Comparison of ENCODE assay signal across 8 cellular contexts in the genomic region with DNA sequence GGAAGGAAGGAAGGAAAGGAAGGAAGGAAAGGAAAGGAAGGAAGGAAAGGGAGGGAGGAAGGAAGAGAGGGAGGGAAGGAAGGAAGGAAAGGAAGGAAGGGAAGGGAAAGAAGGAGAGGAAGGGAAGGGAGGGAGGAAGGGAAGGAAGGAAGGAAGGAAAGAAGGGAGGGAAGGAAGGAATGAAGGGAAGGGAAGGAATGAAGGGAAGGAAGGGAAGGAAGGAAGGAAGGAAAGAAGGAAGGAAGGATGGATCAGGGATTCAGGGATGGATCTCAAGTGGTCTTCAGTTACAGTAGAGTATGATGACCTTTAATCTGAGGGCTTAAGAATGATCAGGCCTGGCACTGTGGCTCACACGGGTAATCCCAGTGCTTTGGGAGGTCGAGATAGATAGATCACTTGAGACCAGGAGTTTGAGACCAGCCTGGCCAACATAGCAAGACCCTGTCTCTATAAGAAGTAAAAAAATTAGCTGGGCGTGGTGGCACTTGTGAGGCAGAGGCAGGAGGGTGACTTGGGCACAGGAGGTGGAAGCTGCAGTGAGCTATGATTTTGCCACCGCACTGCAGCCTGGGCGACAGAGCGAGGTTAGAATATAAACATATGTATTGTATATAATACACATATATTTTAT. TPM values are rescaled to one million over a fixed set of nuclear protein-coding genes. Genes with fewer than 3 reads are reported as not detected.
DNase-seq lines count a peak whose midpoint lies in the region; ATAC-seq and TF ChIP-seq lines count a peak whose summit lies in the region.

No MANE protein-coding gene starts in this region.

- H3K27me3 Mint-ChIP-seq in activated T-cell treated with anti-CD3 and anti-CD28 coated beads, Interleukin-2, amount 50 U/mL, for 72 hours (ENCODE audit: low read depth) = no peaks in the 10 kb centered on the region

- H3K9me3 ChIP-seq in liver (ENCODE audit: control insufficient read depth in 4 of 4, low read length in 3 of 4) = no peaks in the 10 kb centered on the region
- H3K9me3 ChIP-seq in thymus (ENCODE audit: control insufficient read depth) = no peaks in the 10 kb centered on the region

- peak overlapping the region; percentile 93 for H3K27ac Mint-ChIP-seq in activated T-cell treated with anti-CD3 and anti-CD28 coated beads, Interleukin-2, amount 50 U/mL, for 72 hours

- H3K4me3 Mint-ChIP-seq in activated T-cell treated with anti-CD3 and anti-CD28 coated beads, Interleukin-2, amount 50 U/mL, for 72 hours = peak overlapping the region; percentile 80 to 95

- H3K9ac ChIP-seq in liver (ENCODE audit: low read depth in 1 of 2, low read length in 2 of 2) = no peak overlapping the region

- TF ChIP-seq CTCF in liver (IDR thresholded peaks at IDR 0.05; ENCODE audit: low read depth, low read length, missing input control) = no peak

- H3K9me3 Mint-ChIP-seq in activated T-cell treated with anti-CD3 and anti-CD28 coated beads, Interleukin-2, amount 50 U/mL, for 72 hours = no peaks in the 10 kb centered on the region

- H3K36me3 Mint-ChIP-seq in activated T-cell treated with anti-CD3 and anti-CD28 coated beads, Interleukin-2, amount 50 U/mL, for 72 hours (ENCODE audit: insufficient read depth in 2 of 2) = peaks cover 5 to 9% of the 10 kb centered on the region in 2 donors

- H3K4me3 ChIP-seq in liver (ENCODE audit: low read depth in 1 of 3, low read length in 3 of 3) = peak overlapping the region; percentile 35 to 96 (median 51)
- H3K4me3 ChIP-seq in thymus (ENCODE audit: low read length) = peak overlapping the region; percentile 61

- peak; percentile 28 for DNase-seq in NCI-H748 (lab: John Stamatoyannopoulos, UW; ENCODE audit: unreplicated experiment)
- DNase-seq in NCI-H748 treated with DMSO at 0.1 percent for 48 hours (lab: John Stamatoyannopoulos, UW) = no peak
- DNase-seq in activated T-cell treated with anti-CD3 and anti-CD28 coated beads, Interleukin-2, amount 50 U/mL, for 72 hours = peak; percentile 9 to 25
- no peak for DNase-seq in NCI-H1436 treated with DMSO at 0.1 percent for 48 hours (lab: John Stamatoyannopoulos, UW)
- DNase-seq in SKM-1 (lab: John Stamatoyannopoulos, UW; ENCODE audit: unreplicated experiment) = no peak

- H3K4me1 ChIP-seq in liver (ENCODE audit: control insufficient read depth in 4 of 4, insufficient read depth in 4 of 4, low read length in 3 of 4) (peaks cover 4 to 19% (median 14%) of the 10 kb centered on the region in 4 donors), thymus (ENCODE audit: control insufficient read depth, insufficient read depth, low read length) (peaks cover 11% of the 10 kb centered on the region)

- no peaks in the 10 kb centered on the region for H3K36me3 ChIP-seq in liver (ENCODE audit: control insufficient read depth in 4 of 4, insufficient read depth in 3 of 4, low read depth in 1 of 4, low read length in 3 of 4)
- no peaks in the 10 kb centered on the region for H3K36me3 ChIP-seq in thymus (ENCODE audit: control insufficient read depth, insufficient read depth)

- no peak for ATAC-seq in activated T-cell treated with anti-CD3 and anti-CD28 coated beads, Interleukin-2, amount 50 U/mL, for 72 hours (replicated peaks in 1 of 2)
- ATAC-seq in GM18858 (IDR thresholded peaks at IDR 0.05; ENCODE audit: unreplicated experiment) = no peak

- H3K27ac ChIP-seq in liver (ENCODE audit: low read depth in 1 of 2, low read length in 2 of 2) = no peak overlapping the region
- H3K27ac ChIP-seq in thymus (ENCODE audit: low read depth) = no peak overlapping the region

- peaks cover 27% of the 10 kb centered on the region for H3K4me1 Mint-ChIP-seq in activated T-cell treated with anti-CD3 and anti-CD28 coated beads, Interleukin-2, amount 50 U/mL, for 72 hours (ENCODE audit: low read depth)

- 89% methylated on average over 6 of the region's 6 CpGs for WGBS in liver
- WGBS in thymus = 87% methylated on average over 6 of the region's 6 CpGs

- H3K27me3 ChIP-seq in liver (ENCODE audit: control insufficient read depth in 4 of 4, insufficient read depth in 4 of 4, low read length in 3 of 4) (no peaks in the 10 kb centered on the region), thymus (ENCODE audit: control insufficient read depth, insufficient read depth) (no peaks in the 10 kb centered on the region)

- no peak for TF ChIP-seq RAD21 in liver (IDR thresholded peaks at IDR 0.05)

TF ChIP-seq in liver, 16 proteins besides CTCF, POLR2A, EP300 and RAD21:
- no peak for TF ChIP-seq JUND (IDR thresholded peaks at IDR 0.05)
- TF ChIP-seq, protein P1, sequence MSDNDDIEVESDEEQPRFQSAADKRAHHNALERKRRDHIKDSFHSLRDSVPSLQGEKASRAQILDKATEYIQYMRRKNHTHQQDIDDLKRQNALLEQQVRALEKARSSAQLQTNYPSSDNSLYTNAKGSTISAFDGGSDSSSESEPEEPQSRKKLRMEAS (IDR thresholded peaks at IDR 0.05) = peak; percentile 2

RNA-seq across cellular contexts. Expression of a gene that starts 0.8 kb away (rescaled TPM):
- total RNA-seq in activated T-cell treated with anti-CD3 and anti-CD28 coated beads, Interleukin-2, amount 50 U/mL, for 72 hours = 10 to 100 TPM; 38.6 to 41.0 TPM
- 1 to 10 TPM; 7.5 to 8.5 TPM for total RNA-seq in liver
- polyA plus RNA-seq in liver (1 to 10 TPM; 1.2 to 1.3 TPM), thymus (7.6 TPM)

Comparison
In these comparisons a context has a peak if more than half of its experiments do, and no peak if none do; other contexts are left out.
1. DNase-seq: peak in NCI-H748 (single experiment) and activated T-cell treated with anti-CD3 and anti-CD28 coated beads, Interleukin-2, amount 50 U/mL, for 72 hours (2 of 2); none in NCI-H748 treated with DMSO at 0.1 percent for 48 hours (single experiment), NCI-H1436 treated with DMSO at 0.1 percent for 48 hours (single experiment) and SKM-1 (single experiment).
2. RNA of a gene that starts 0.8 kb away (total RNA-seq): 38.6 to 41.0 TPM in activated T-cell treated with anti-CD3 and anti-CD28 coated beads, Interleukin-2, amount 50 U/mL, for 72 hours; 7.5 to 8.5 TPM in liver; every median in the first group is over 4 times any median in the second.